10 cellular contexts compared by ENCODE assay signal in genomic region chr16:81647527-81647926, GRCh38.
DNase-seq lines count a peak whose midpoint lies in the region; ATAC-seq, FAIRE-seq and TF ChIP-seq lines count a peak whose summit lies in the region.
"Had no signal": no experiment of that assay in that cellular context is flagged by ENCODE, and none has a peak within 500 bp of the region (broad histone marks: within the 10 kb centered on the region; RNA-seq: fewer than 3 reads in every experiment).

No MANE protein-coding gene starts in this region.

- no peak overlapping the region for H3K4me3 Mint-ChIP-seq in stimulated activated naive CD8-positive, alpha-beta T cell treated with anti-CD3 and anti-CD28 coated beads, Interleukin-15, amount 100 ng/mL, for 72 hours
- no peak overlapping the region for H3K4me3 Mint-ChIP-seq in T-helper 17 cell
- H3K4me3 Mint-ChIP-seq: naive B cell had no signal

- DNase-seq in stimulated activated naive CD8-positive, alpha-beta T cell treated with anti-CD3 and anti-CD28 coated beads, Interleukin-15, amount 100 ng/mL, for 72 hours, result no peak
- no peak for DNase-seq in stimulated activated naive CD8-positive, alpha-beta T cell treated with anti-CD3 and anti-CD28 coated beads, Interleukin-15, Interleukin-2, amounts not matched to agents 100 U/mL and 50 U/mL, for 24 hours
- DNase-seq in T-helper 17 cell, result no peak
- peak; percentile 87 for DNase-seq in hepatic stellate cell (ENCODE audit: low spot score)
- DNase-seq in urothelium cell line (ENCODE audit: low spot score), result peak; percentile 92
- DNase-seq in GM12892 (ENCODE audit: insufficient read length), result no peak
- no peak for DNase-seq in NCI-H69 (lab: John Stamatoyannopoulos, UW)
- no peak for DNase-seq in inferior parietal cortex (ENCODE audit: extremely low spot score)
- DNase-seq: naive B cell, T-helper 1 cell had no signal

- peak; percentile 90 for FAIRE-seq in urothelium cell line (lab: Jason Lieb, UNC)
- no peak for FAIRE-seq in GM12892 (lab: Jason Lieb, UNC)

- no peak for TF ChIP-seq POLR2A in GM12892 (IDR thresholded peaks at IDR 0.05; ENCODE audit: low read depth, low read length)

- H3K36me3 Mint-ChIP-seq in T-helper 17 cell (ENCODE audit: low read depth), result peaks cover 3% of the 10 kb centered on the region
- H3K36me3 Mint-ChIP-seq: naive B cell had no signal

- no peak for ATAC-seq in stimulated activated naive CD8-positive, alpha-beta T cell treated with anti-CD3 and anti-CD28 coated beads, Interleukin-15, amount 100 ng/mL, for 72 hours
- ATAC-seq in stimulated activated naive CD8-positive, alpha-beta T cell treated with anti-CD3 and anti-CD28 coated beads, Interleukin-15, Interleukin-2, amounts not matched to agents 100 U/mL and 50 U/mL, for 24 hours, result no peak
- ATAC-seq in T-helper 17 cell, result no peak

- H3K27ac Mint-ChIP-seq in stimulated activated naive CD8-positive, alpha-beta T cell treated with anti-CD3 and anti-CD28 coated beads, Interleukin-15, amount 100 ng/mL, for 72 hours, result peak overlapping the region; percentile 22 to 37
- peak overlapping the region; percentile 57 for H3K27ac Mint-ChIP-seq in T-helper 17 cell

- no peaks in the 10 kb centered on the region for H3K27me3 Mint-ChIP-seq in stimulated activated naive CD8-positive, alpha-beta T cell treated with anti-CD3 and anti-CD28 coated beads, Interleukin-15, amount 100 ng/mL, for 72 hours
- H3K27me3 Mint-ChIP-seq in T-helper 17 cell, result no peaks in the 10 kb centered on the region
- H3K27me3 Mint-ChIP-seq: naive B cell had no signal

- peaks cover 19% of the 10 kb centered on the region for H3K4me1 Mint-ChIP-seq in stimulated activated naive CD8-positive, alpha-beta T cell treated with anti-CD3 and anti-CD28 coated beads, Interleukin-15, amount 100 ng/mL, for 72 hours
- H3K4me1 Mint-ChIP-seq in T-helper 17 cell, result peaks cover 24% of the 10 kb centered on the region

- no peaks in the 10 kb centered on the region for H3K9me3 ChIP-seq in T-helper 17 cell (ENCODE audit: control insufficient read depth, low read length, poor library complexity, severe bottlenecking)

- H3K9me3 Mint-ChIP-seq in stimulated activated naive CD8-positive, alpha-beta T cell treated with anti-CD3 and anti-CD28 coated beads, Interleukin-15, amount 100 ng/mL, for 72 hours, result no peaks in the 10 kb centered on the region
- H3K9me3 Mint-ChIP-seq: naive B cell had no signal

Comparison
In these comparisons a context has a peak if more than half of its experiments do, and no peak if none do; other contexts are left out.
1. DNase-seq: peak in hepatic stellate cell (single experiment) and urothelium cell line (single experiment); none in stimulated activated naive CD8-positive, alpha-beta T cell treated with anti-CD3 and anti-CD28 coated beads, Interleukin-15, amount 100 ng/mL, for 72 hours (0 of 2), stimulated activated naive CD8-positive, alpha-beta T cell treated with anti-CD3 and anti-CD28 coated beads, Interleukin-15, Interleukin-2, amounts not matched to agents 100 U/mL and 50 U/mL, for 24 hours (single experiment), T-helper 17 cell (0 of 3), GM12892 (single experiment), NCI-H69 (single experiment) and inferior parietal cortex (single experiment).